In the genomic region with DNA sequence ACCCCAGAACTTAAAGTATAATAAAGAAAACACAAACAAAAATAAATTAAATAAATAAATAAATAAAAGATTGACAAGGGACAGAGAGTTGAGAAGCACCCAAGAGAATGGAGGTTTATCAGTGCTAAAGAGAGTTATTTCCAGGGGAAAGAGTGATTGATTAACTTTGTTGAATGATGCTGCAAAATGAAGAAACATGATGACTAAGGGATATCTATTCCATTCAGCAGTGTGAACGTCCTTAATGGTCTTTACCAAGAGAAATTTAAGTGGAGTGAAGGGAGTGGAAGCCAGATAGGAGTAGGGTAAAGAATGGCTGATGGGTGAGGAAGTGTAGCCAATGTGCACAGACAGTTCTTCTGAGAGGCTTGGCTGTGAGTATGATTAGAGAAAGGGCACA, we compare ENCODE assay signal across 2 cellular contexts.
A peak's percentile ranks its signal among the peaks of the same experiment; 100 is the strongest.
TF ChIP-seq lines count a peak whose summit lies in the region.

No MANE protein-coding gene starts in this region.

TF ChIP-seq in A549, 52 proteins besides CTCF, POLR2A, EP300 and RAD21 (continued from another document):
- TF ChIP-seq, protein P1, sequence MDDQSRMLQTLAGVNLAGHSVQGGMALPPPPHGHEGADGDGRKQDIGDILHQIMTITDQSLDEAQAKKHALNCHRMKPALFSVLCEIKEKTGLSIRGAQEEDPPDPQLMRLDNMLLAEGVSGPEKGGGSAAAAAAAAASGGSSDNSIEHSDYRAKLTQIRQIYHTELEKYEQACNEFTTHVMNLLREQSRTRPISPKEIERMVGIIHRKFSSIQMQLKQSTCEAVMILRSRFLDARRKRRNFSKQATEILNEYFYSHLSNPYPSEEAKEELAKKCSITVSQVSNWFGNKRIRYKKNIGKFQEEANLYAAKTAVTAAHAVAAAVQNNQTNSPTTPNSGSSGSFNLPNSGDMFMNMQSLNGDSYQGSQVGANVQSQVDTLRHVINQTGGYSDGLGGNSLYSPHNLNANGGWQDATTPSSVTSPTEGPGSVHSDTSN (IDR thresholded peaks at IDR 0.05), result no peak
- TF ChIP-seq HDAC2 (IDR thresholded peaks at IDR 0.05), result no peak
- no peak for TF ChIP-seq ZC3H11A (IDR thresholded peaks at IDR 0.05)
- TF ChIP-seq FOXS1 (CRISPR knock-in tag; IDR thresholded peaks at IDR 0.05), result no peak
- TF ChIP-seq CHD4 (IDR thresholded peaks at IDR 0.05; ENCODE audit: borderline replicate concordance), result no peak
- TF ChIP-seq ESRRA (IDR thresholded peaks at IDR 0.05; ENCODE audit: borderline replicate concordance, low read length), result no peak
- peak; percentile 93 for TF ChIP-seq MAFK (IDR thresholded peaks at IDR 0.05; ENCODE audit: partially characterized antibody)
- TF ChIP-seq CBX2 (IDR thresholded peaks at IDR 0.05; ENCODE audit: borderline replicate concordance, low read depth), result no peak
- no peak for TF ChIP-seq RFX5 (IDR thresholded peaks at IDR 0.05)
- no peak for TF ChIP-seq SREBF2 (IDR thresholded peaks at IDR 0.05)

TF ChIP-seq in K562, 482 proteins besides CTCF, POLR2A, EP300 and RAD21 (continued from another document):
- TF ChIP-seq NFE2 (IDR thresholded peaks at IDR 0.05; ENCODE audit: low read depth), result peak; percentile 34; the same call in 1 of the 2 replicates
- TF ChIP-seq, protein P2, sequence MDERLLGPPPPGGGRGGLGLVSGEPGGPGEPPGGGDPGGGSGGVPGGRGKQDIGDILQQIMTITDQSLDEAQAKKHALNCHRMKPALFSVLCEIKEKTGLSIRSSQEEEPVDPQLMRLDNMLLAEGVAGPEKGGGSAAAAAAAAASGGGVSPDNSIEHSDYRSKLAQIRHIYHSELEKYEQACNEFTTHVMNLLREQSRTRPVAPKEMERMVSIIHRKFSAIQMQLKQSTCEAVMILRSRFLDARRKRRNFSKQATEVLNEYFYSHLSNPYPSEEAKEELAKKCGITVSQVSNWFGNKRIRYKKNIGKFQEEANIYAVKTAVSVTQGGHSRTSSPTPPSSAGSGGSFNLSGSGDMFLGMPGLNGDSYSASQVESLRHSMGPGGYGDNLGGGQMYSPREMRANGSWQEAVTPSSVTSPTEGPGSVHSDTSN (CRISPR knock-in tag; IDR thresholded peaks at IDR 0.05; ENCODE audit: low read depth), result no peak
- TF ChIP-seq, protein P2 (tag; conservative IDR thresholded peaks at IDR 0.05; ENCODE audit: low read depth), result peak; percentile 51
- TF ChIP-seq MAFG (tag; conservative IDR thresholded peaks at IDR 0.05), result peak; percentile 93
